ENCODE assay signal across 2 cellular contexts in the genomic region with DNA sequence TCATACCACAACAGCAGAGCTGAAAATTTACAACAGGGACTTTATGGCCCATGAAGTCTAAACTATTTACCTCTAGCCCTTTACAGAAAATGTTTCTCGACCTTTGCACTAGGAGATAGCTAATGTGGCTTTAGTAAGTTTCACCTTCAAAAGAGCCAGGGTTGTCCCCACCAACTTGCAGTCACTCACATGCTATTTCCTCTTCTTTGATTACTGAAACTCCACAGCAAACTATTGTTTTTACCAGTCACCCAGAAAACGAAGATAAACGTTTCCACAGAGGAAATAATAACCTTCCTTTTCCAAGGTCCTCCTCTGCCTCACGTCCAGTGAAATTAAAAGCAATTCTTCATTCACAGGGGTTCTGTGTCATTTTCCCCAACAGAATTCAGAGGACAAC.
TF ChIP-seq lines count a peak whose summit lies in the region.

No MANE protein-coding gene starts in this region.

TF ChIP-seq in A549, 52 proteins besides CTCF, POLR2A, EP300 and RAD21 (continued from another document):
- TF ChIP-seq, protein P1, sequence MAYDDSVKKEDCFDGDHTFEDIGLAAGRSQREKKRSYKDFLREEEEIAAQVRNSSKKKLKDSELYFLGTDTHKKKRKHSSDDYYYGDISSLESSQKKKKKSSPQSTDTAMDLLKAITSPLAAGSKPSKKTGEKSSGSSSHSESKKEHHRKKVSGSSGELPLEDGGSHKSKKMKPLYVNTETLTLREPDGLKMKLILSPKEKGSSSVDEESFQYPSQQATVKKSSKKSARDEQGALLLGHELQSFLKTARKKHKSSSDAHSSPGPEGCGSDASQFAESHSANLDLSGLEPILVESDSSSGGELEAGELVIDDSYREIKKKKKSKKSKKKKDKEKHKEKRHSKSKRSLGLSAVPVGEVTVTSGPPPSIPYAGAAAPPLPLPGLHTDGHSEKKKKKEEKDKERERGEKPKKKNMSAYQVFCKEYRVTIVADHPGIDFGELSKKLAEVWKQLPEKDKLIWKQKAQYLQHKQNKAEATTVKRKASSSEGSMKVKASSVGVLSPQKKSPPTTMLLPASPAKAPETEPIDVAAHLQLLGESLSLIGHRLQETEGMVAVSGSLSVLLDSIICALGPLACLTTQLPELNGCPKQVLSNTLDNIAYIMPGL (CRISPR knock-in tag; IDR thresholded peaks at IDR 0.05; ENCODE audit: borderline replicate concordance): no peak

TF ChIP-seq in SK-N-SH treated with all-trans-retinoic acid at 6 μM for 48 hours, 23 proteins besides CTCF, POLR2A, EP300 and RAD21 (continued from another document):
- TF ChIP-seq TSHZ2 (CRISPR knock-in tag; IDR thresholded peaks at IDR 0.05) (no peak), ZFP3 (CRISPR knock-in tag; IDR thresholded peaks at IDR 0.05) (no peak), ZNF70 (CRISPR knock-in tag; IDR thresholded peaks at IDR 0.05) (no peak), ESRRG (CRISPR knock-in tag; IDR thresholded peaks at IDR 0.05) (no peak), OSR1 (CRISPR knock-in tag; IDR thresholded peaks at IDR 0.05) (no peak), ZNF565 (CRISPR knock-in tag; conservative IDR thresholded peaks at IDR 0.05; ENCODE audit: low read depth) (no peak), CSDC2 (CRISPR knock-in tag; IDR thresholded peaks at IDR 0.05) (no peak), RARB (CRISPR knock-in tag; IDR thresholded peaks at IDR 0.05) (no peak), SNAI2 (CRISPR knock-in tag; IDR thresholded peaks at IDR 0.05) (no peak), TCF4 (CRISPR knock-in tag; IDR thresholded peaks at IDR 0.05; ENCODE audit: borderline replicate concordance) (no peak), PPARA (CRISPR knock-in tag; IDR thresholded peaks at IDR 0.05; ENCODE audit: borderline replicate concordance) (no peak)
- TF ChIP-seq, protein P2, sequence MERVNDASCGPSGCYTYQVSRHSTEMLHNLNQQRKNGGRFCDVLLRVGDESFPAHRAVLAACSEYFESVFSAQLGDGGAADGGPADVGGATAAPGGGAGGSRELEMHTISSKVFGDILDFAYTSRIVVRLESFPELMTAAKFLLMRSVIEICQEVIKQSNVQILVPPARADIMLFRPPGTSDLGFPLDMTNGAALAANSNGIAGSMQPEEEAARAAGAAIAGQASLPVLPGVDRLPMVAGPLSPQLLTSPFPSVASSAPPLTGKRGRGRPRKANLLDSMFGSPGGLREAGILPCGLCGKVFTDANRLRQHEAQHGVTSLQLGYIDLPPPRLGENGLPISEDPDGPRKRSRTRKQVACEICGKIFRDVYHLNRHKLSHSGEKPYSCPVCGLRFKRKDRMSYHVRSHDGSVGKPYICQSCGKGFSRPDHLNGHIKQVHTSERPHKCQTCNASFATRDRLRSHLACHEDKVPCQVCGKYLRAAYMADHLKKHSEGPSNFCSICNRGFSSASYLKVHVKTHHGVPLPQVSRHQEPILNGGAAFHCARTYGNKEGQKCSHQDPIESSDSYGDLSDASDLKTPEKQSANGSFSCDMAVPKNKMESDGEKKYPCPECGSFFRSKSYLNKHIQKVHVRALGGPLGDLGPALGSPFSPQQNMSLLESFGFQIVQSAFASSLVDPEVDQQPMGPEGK (CRISPR knock-in tag; IDR thresholded peaks at IDR 0.05; ENCODE audit: borderline replicate concordance): no peak
